In genomic region chr18:50401888-50402287, GRCh38 we compare ENCODE assay signal across 9 cellular contexts. TPM values are rescaled to one million over a fixed set of nuclear protein-coding genes. Genes with fewer than 3 reads are reported as not detected.
DNase-seq lines count a peak whose midpoint lies in the region; ATAC-seq and TF ChIP-seq lines count a peak whose summit lies in the region.
"Had no signal": no experiment of that assay in that cellular context is flagged by ENCODE, and none has a peak within 500 bp of the region (broad histone marks: within the 10 kb centered on the region; RNA-seq: fewer than 3 reads in every experiment).

No MANE protein-coding gene starts in this region.

- H3K4me3 ChIP-seq in colonic mucosa: no peak overlapping the region
- H3K4me3 ChIP-seq in neural progenitor cell: no peak overlapping the region

- ATAC-seq in activated T-helper 17 cell treated with anti-CD3 and anti-CD28 coated beads, Interleukin-2, amount 50 U/mL, for 72 hours (replicated peaks): no peak
- no peak for ATAC-seq in HG02938 (IDR thresholded peaks at IDR 0.05; ENCODE audit: unreplicated experiment)

- H3K4me1 ChIP-seq in ES-I3 (ENCODE audit: insufficient read depth, low read length) (peaks cover 25% of the 10 kb centered on the region; the same call in 1 of the 2 replicates), colonic mucosa (no peaks in the 10 kb centered on the region), neural progenitor cell (peaks cover 82% of the 10 kb centered on the region)

- H3K9me3 ChIP-seq in ES-I3 (ENCODE audit: control insufficient read depth, insufficient read depth, low read length) (no peaks in the 10 kb centered on the region), colonic mucosa (no peaks in the 10 kb centered on the region), neural progenitor cell (ENCODE audit: low read depth) (no peaks in the 10 kb centered on the region)

- H3K4me2 ChIP-seq in neural progenitor cell: no peak overlapping the region

- no peaks in the 10 kb centered on the region for H4K20me1 ChIP-seq in neural progenitor cell (ENCODE audit: low read depth)

- H3K9ac ChIP-seq in ES-I3 (ENCODE audit: low read depth, low read length): peak overlapping the region; percentile 35; the same call in 1 of the 2 replicates
- no peak overlapping the region for H3K9ac ChIP-seq in colonic mucosa (ENCODE audit: low read depth in 2 of 2, low read length in 2 of 2)
- H3K9ac ChIP-seq in neural progenitor cell: no peak overlapping the region

- peaks cover 11% of the 10 kb centered on the region for H3K27me3 Mint-ChIP-seq in neural progenitor cell (ENCODE audit: insufficient read depth, low read depth)
- H3K27me3 Mint-ChIP-seq in activated T-helper 17 cell treated with anti-CD3 and anti-CD28 coated beads, Interleukin-2, amount 50 U/mL, for 72 hours: peaks cover 41% of the 10 kb centered on the region

- no peak for TF ChIP-seq CTCF in colonic mucosa (IDR thresholded peaks at IDR 0.05)
- TF ChIP-seq CTCF in neural progenitor cell (IDR thresholded peaks at IDR 0.05): no peak

- H3K27ac ChIP-seq in colonic mucosa: no peak overlapping the region
- H3K27ac ChIP-seq in neural progenitor cell: no peak overlapping the region

- no peak overlapping the region for H3K4me3 Mint-ChIP-seq in neural progenitor cell
- H3K4me3 Mint-ChIP-seq in activated T-helper 17 cell treated with anti-CD3 and anti-CD28 coated beads, Interleukin-2, amount 50 U/mL, for 72 hours: no peak overlapping the region
- H3K4me3 Mint-ChIP-seq: stimulated activated naive CD8-positive, alpha-beta T cell treated with anti-CD3 and anti-CD28 coated beads, Interleukin-15, Interleukin-2, amounts not matched to agents 100 ng/mL and 50 ng/mL, for 24 hours had no signal

- intact Hi-C loops in colonic mucosa (cut with DNase I): no loop called here

- peaks cover 25% of the 10 kb centered on the region for H3F3A ChIP-seq in neural progenitor cell (ENCODE audit: low read depth)

- no peak overlapping the region for H2AFZ ChIP-seq in neural progenitor cell (replicated peaks)

- H3K27me3 ChIP-seq in colonic mucosa (no peaks in the 10 kb centered on the region), neural progenitor cell (peaks cover 34% of the 10 kb centered on the region)

- H3K27ac Mint-ChIP-seq in neural progenitor cell: no peak overlapping the region
- no peak overlapping the region for H3K27ac Mint-ChIP-seq in activated T-helper 17 cell treated with anti-CD3 and anti-CD28 coated beads, Interleukin-2, amount 50 U/mL, for 72 hours
- H3K27ac Mint-ChIP-seq: stimulated activated naive CD8-positive, alpha-beta T cell treated with anti-CD3 and anti-CD28 coated beads, Interleukin-15, Interleukin-2, amounts not matched to agents 100 ng/mL and 50 ng/mL, for 24 hours had no signal

- H3K36me3 ChIP-seq in ES-I3 (ENCODE audit: insufficient read depth, low read length) (no peaks in the 10 kb centered on the region), colonic mucosa (no peaks in the 10 kb centered on the region), neural progenitor cell (no peaks in the 10 kb centered on the region)

- DNase-seq in NCI-H146 (lab: John Stamatoyannopoulos, UW) (peak; percentile 96), colonic mucosa (peak; percentile 68), neural progenitor cell (ENCODE audit: low spot score) (peak; percentile 34), NCI-H1694 (lab: John Stamatoyannopoulos, UW) (no peak)
- no peak for DNase-seq in activated effector memory CD4-positive, alpha-beta T cell treated with anti-CD3 and anti-CD28 coated beads, Interleukin-2, amount 50 U/mL, for 16 hours

- H3K79me2 ChIP-seq in neural progenitor cell (ENCODE audit: low read depth): no peaks in the 10 kb centered on the region

- no peaks in the 10 kb centered on the region for H3K9me3 Mint-ChIP-seq in neural progenitor cell
- no peaks in the 10 kb centered on the region for H3K9me3 Mint-ChIP-seq in activated T-helper 17 cell treated with anti-CD3 and anti-CD28 coated beads, Interleukin-2, amount 50 U/mL, for 72 hours
- H3K9me3 Mint-ChIP-seq: stimulated activated naive CD8-positive, alpha-beta T cell treated with anti-CD3 and anti-CD28 coated beads, Interleukin-15, Interleukin-2, amounts not matched to agents 100 ng/mL and 50 ng/mL, for 24 hours had no signal

- no peaks in the 10 kb centered on the region for H3K36me3 Mint-ChIP-seq in neural progenitor cell
- H3K36me3 Mint-ChIP-seq in activated T-helper 17 cell treated with anti-CD3 and anti-CD28 coated beads, Interleukin-2, amount 50 U/mL, for 72 hours (ENCODE audit: low read depth): no peaks in the 10 kb centered on the region

- H3K4me1 Mint-ChIP-seq in neural progenitor cell: peaks cover 76% of the 10 kb centered on the region
- H3K4me1 Mint-ChIP-seq in activated T-helper 17 cell treated with anti-CD3 and anti-CD28 coated beads, Interleukin-2, amount 50 U/mL, for 72 hours: no peaks in the 10 kb centered on the region

RNA-seq across cellular contexts. Expression of gene SKA1, which starts 27.0 kb away (rescaled TPM):
- 10 to 100 TPM in 1 of 2 donors, 1 to 10 TPM in 1; 3.6 to 21.3 TPM for total RNA-seq in colonic mucosa
- 31.4 and 57.2 TPM in 2 replicates for total RNA-seq in neural progenitor cell (ENCODE audit: low replicate concordance)
- 10 to 100 TPM; 40.7 to 42.9 TPM for total RNA-seq in activated T-helper 17 cell treated with anti-CD3 and anti-CD28 coated beads, Interleukin-2, amount 50 U/mL, for 72 hours

Comparison
In these comparisons a context has a peak if more than half of its experiments do, and no peak if none do; other contexts are left out.
1. DNase-seq: peak in NCI-H146 (single experiment), colonic mucosa (single experiment) and neural progenitor cell (single experiment); none in NCI-H1694 (single experiment) and activated effector memory CD4-positive, alpha-beta T cell treated with anti-CD3 and anti-CD28 coated beads, Interleukin-2, amount 50 U/mL, for 16 hours (single experiment).